In the genomic region with DNA sequence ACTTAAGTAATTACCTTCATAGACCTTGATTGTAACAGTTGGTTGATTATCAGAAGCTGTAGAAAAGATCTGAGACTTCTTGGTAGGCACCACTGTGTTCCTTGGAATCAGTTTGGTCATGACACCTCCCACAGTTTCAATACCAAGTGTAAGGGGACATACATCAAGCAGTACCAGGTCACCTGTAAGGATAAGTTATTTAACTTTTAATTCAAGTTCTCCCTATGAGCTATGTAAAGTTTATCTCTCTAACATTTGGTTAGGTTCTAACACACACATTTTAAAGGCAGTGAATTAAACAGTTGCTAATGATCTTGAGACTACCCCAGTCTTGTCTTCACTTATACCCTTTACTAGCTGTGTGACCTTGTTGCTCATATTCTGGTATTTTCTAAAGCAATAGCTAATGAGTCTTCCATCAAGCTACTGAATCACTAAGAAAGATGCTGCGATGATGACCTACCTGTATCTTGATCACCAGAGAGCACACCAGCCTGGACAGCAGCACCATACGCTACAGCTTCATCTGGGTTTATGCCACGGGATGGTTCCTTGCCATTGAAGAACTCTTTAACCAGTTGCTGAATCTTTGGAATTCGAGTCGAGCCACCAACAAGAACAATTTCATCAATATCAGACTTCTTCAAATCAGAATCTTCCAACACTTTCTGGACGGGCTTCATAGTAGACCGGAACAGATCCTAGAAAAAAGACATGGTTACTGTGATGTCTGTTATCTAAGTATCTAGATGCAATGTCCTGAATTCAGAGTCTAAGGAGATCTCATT, we compare ENCODE assay signal across 9 cellular contexts. TPM values are rescaled to one million over a fixed set of nuclear protein-coding genes. Genes with fewer than 3 reads are reported as not detected.
A peak's percentile ranks its signal among the peaks of the same experiment; 100 is the strongest.
DNase-seq lines count a peak whose midpoint lies in the region; ATAC-seq, FAIRE-seq and TF ChIP-seq lines count a peak whose summit lies in the region.
"Had no signal": no experiment of that assay in that cellular context is flagged by ENCODE, and none has a peak within 500 bp of the region (broad histone marks: within the 10 kb centered on the region; RNA-seq: fewer than 3 reads in every experiment).

No MANE protein-coding gene starts in this region.

- H2AFZ ChIP-seq in keratinocyte (ENCODE audit: control insufficient read depth, low read length) = no peak overlapping the region

- H3K4me3 Mint-ChIP-seq in activated naive CD4-positive, alpha-beta T cell treated with anti-CD3 and anti-CD28 coated beads, Interleukin-2, amount 10 ng/mL, durations not matched to agents 7 days and 5 days = peak overlapping the region; percentile 84
- peak overlapping the region; percentile 100 for H3K4me3 Mint-ChIP-seq in activated naive CD8-positive, alpha-beta T cell treated with anti-CD3 and anti-CD28 coated beads for 36 hours

- 79% methylated on average over 7 of the region's 7 CpGs for WGBS in suprapubic skin

- peaks cover 68% of the 10 kb centered on the region for H3K36me3 Mint-ChIP-seq in activated naive CD4-positive, alpha-beta T cell treated with anti-CD3 and anti-CD28 coated beads, Interleukin-2, amount 10 ng/mL, durations not matched to agents 7 days and 5 days
- H3K36me3 Mint-ChIP-seq in activated naive CD8-positive, alpha-beta T cell treated with anti-CD3 and anti-CD28 coated beads for 36 hours = peaks cover 70% of the 10 kb centered on the region

- H3K27ac ChIP-seq in keratinocyte (ENCODE audit: control insufficient read depth, insufficient read depth, low read length) = peak overlapping the region; percentile 94
- no peak overlapping the region for H3K27ac ChIP-seq in suprapubic skin

- TF ChIP-seq POLR2A in suprapubic skin (IDR thresholded peaks at IDR 0.05) = no peak
- no peak for TF ChIP-seq POLR2A in GM12891 (IDR thresholded peaks at IDR 0.05; ENCODE audit: low read depth, low read length)

- CTCF ChIA-PET in activated naive CD4-positive, alpha-beta T cell treated with anti-CD3 and anti-CD28 coated beads, Interleukin-2, amount 10 ng/mL, durations not matched to agents 7 days and 5 days (lab: Charles Lee) = interaction anchor here (1.5 kb wide), 1 partner anchor 137 kb away, joined by 3 read pairs; no protein-coding TSS in a partner anchor

- H3K27me3 ChIP-seq in keratinocyte (ENCODE audit: control insufficient read depth, extremely low read depth, insufficient read depth, low read length) (no peaks in the 10 kb centered on the region), suprapubic skin (no peaks in the 10 kb centered on the region)

- H3K4me3 ChIP-seq in keratinocyte (ENCODE audit: control insufficient read depth in 2 of 3, extremely low read depth in 1 of 3, insufficient read depth in 2 of 3, low read depth in 1 of 3, low read length in 3 of 3) (peak overlapping the region; percentile 99), suprapubic skin (peak overlapping the region; percentile 67)

- peak overlapping the region; percentile 2 for H3K27ac Mint-ChIP-seq in activated naive CD4-positive, alpha-beta T cell treated with anti-CD3 and anti-CD28 coated beads, Interleukin-2, amount 10 ng/mL, durations not matched to agents 7 days and 5 days
- H3K27ac Mint-ChIP-seq in activated naive CD8-positive, alpha-beta T cell treated with anti-CD3 and anti-CD28 coated beads for 36 hours = peak overlapping the region; percentile 99

- peaks cover 43% of the 10 kb centered on the region for H4K20me1 ChIP-seq in keratinocyte (ENCODE audit: control insufficient read depth, extremely low read depth, insufficient read depth, low read length)

- H3K9me3 Mint-ChIP-seq in activated naive CD4-positive, alpha-beta T cell treated with anti-CD3 and anti-CD28 coated beads, Interleukin-2, amount 10 ng/mL, durations not matched to agents 7 days and 5 days = no peaks in the 10 kb centered on the region
- H3K9me3 Mint-ChIP-seq in activated naive CD8-positive, alpha-beta T cell treated with anti-CD3 and anti-CD28 coated beads for 36 hours = no peaks in the 10 kb centered on the region

- TF ChIP-seq CTCF in keratinocyte (optimal IDR thresholded peaks at IDR 0.05 in 1 of 3, IDR thresholded peaks at IDR 0.05 in 1 of 3, conservative IDR thresholded peaks at IDR 0.05 in 1 of 3; ENCODE audit: extremely low read depth in 1 of 3, insufficient read depth in 2 of 3, low read length in 3 of 3) (no peak), suprapubic skin (IDR thresholded peaks at IDR 0.05) (no peak)

- peak overlapping the region; percentile 99 for H3K9ac ChIP-seq in keratinocyte (ENCODE audit: control insufficient read depth, extremely low read depth, insufficient read depth, low read length)

- no peak for FAIRE-seq in keratinocyte (lab: Jason Lieb, UNC)
- no peak for FAIRE-seq in GM12891 (lab: Jason Lieb, UNC)

- H3K4me2 ChIP-seq in keratinocyte (ENCODE audit: control insufficient read depth, extremely low read depth, insufficient read depth, low read depth, low read length) = peak overlapping the region; percentile 84

- TF ChIP-seq EP300 in suprapubic skin (IDR thresholded peaks at IDR 0.05) = no peak

- H3K9me1 ChIP-seq in keratinocyte (ENCODE audit: control insufficient read depth, extremely low read depth, insufficient read depth, low read length) = no peaks in the 10 kb centered on the region

- peaks cover 4% of the 10 kb centered on the region for H3K27me3 Mint-ChIP-seq in activated naive CD4-positive, alpha-beta T cell treated with anti-CD3 and anti-CD28 coated beads, Interleukin-2, amount 10 ng/mL, durations not matched to agents 7 days and 5 days
- peaks cover 10% of the 10 kb centered on the region for H3K27me3 Mint-ChIP-seq in activated naive CD8-positive, alpha-beta T cell treated with anti-CD3 and anti-CD28 coated beads for 36 hours

- ATAC-seq in GM21576 (IDR thresholded peaks at IDR 0.05; ENCODE audit: unreplicated experiment) = no peak

- H3K4me1 ChIP-seq in keratinocyte (ENCODE audit: control insufficient read depth, extremely low read depth, insufficient read depth, low read length) (peaks cover 36% of the 10 kb centered on the region), suprapubic skin (peaks cover 55% of the 10 kb centered on the region)

- dilution Hi-C loops in keratinocyte (cut with MboI; ENCODE audit: extremely low pct_ligation_motif_present, low sequenced_read_pairs) = no loop called here

- DNase-seq in activated naive CD4-positive, alpha-beta T cell treated with anti-CD3 and anti-CD28 coated beads, Interleukin-2, amount 10 ng/mL, durations not matched to agents 7 days and 5 days = no peak
- DNase-seq in activated naive CD4-positive, alpha-beta T cell (lab: John Stamatoyannopoulos, UW) = no peak
- no peak for DNase-seq in activated naive CD8-positive, alpha-beta T cell treated with anti-CD3 and anti-CD28 coated beads for 36 hours
- DNase-seq in keratinocyte (ENCODE audit: low read depth, low spot score) (no peak), suprapubic skin (ENCODE audit: low spot score in 2 of 2) (no peak), ecto neural progenitor cell (ENCODE audit: low spot score) (no peak), GM12891 (ENCODE audit: insufficient read length, low spot score) (no peak)
- DNase-seq: NCI-H1694 had no signal

- peaks cover 58% of the 10 kb centered on the region for H3K4me1 Mint-ChIP-seq in activated naive CD4-positive, alpha-beta T cell treated with anti-CD3 and anti-CD28 coated beads, Interleukin-2, amount 10 ng/mL, durations not matched to agents 7 days and 5 days
- H3K4me1 Mint-ChIP-seq in activated naive CD8-positive, alpha-beta T cell treated with anti-CD3 and anti-CD28 coated beads for 36 hours = peaks cover 63% of the 10 kb centered on the region

- H3K9me3 ChIP-seq in keratinocyte (ENCODE audit: control insufficient read depth, low read depth, low read length) (no peaks in the 10 kb centered on the region), suprapubic skin (no peaks in the 10 kb centered on the region)

- H3K36me3 ChIP-seq in keratinocyte (ENCODE audit: control insufficient read depth in 2 of 2, extremely low read depth in 1 of 2, insufficient read depth in 2 of 2, low read length in 2 of 2) (peaks cover 21 to 40% of the 10 kb centered on the region in 2 experiments), suprapubic skin (peaks cover 59% of the 10 kb centered on the region)

- peaks cover 61% of the 10 kb centered on the region for H3K79me2 ChIP-seq in keratinocyte (ENCODE audit: control insufficient read depth, insufficient read depth, low read length)

RNA-seq across cellular contexts. Expression of a gene that starts 2.8 kb away (rescaled TPM):
- total RNA-seq in activated naive CD8-positive, alpha-beta T cell treated with anti-CD3 and anti-CD28 coated beads for 36 hours = 100 to 1,000 TPM; 242 TPM
- 138 to 378 TPM (median 274 TPM) in 3 replicates for polyA plus RNA-seq in keratinocyte
- polyA plus RNA-seq in keratinocyte (2011; ENCODE audit: low read depth) = 591 TPM
- 61.0 and 96.2 TPM in 2 replicates for polyA plus RNA-seq in keratinocyte (2011; cell fraction: cytosol; rRNA removed)
- 423 and 629 TPM in 2 replicates for polyA plus RNA-seq in keratinocyte (2011; cell fraction: nucleus; rRNA removed)
- 480 and 505 TPM in 2 replicates for polyA plus RNA-seq in keratinocyte (2012; ENCODE audit: low replicate concordance)
- 121 to 253 TPM (median 189 TPM) in 3 replicates for polyA minus RNA-seq in keratinocyte
- 141 TPM for polyA minus RNA-seq in keratinocyte (2011; cell fraction: cytosol; rRNA and poly(A)+ RNA removed)
- polyA minus RNA-seq in keratinocyte (2011; cell fraction: nucleus; rRNA and poly(A)+ RNA removed) = 357 and 483 TPM in 2 replicates
- 10 to 100 TPM; 42.4 to 88.4 (median 74.6) TPM for total RNA-seq in suprapubic skin
- 150 TPM for polyA plus RNA-seq in GM12891 (2012; ENCODE audit: low read depth, missing spikeins)

RNA-seq across cellular contexts. Expression of a gene that starts 23.3 kb away (rescaled TPM):
- total RNA-seq in activated naive CD8-positive, alpha-beta T cell treated with anti-CD3 and anti-CD28 coated beads for 36 hours = 10 to 100 TPM; 44.0 to 47.1 TPM
- polyA plus RNA-seq in keratinocyte = 15.1 to 26.8 TPM (median 23.2 TPM) in 3 replicates
- polyA plus RNA-seq in keratinocyte (2011; ENCODE audit: low read depth) = 34.1 TPM
- 10.5 and 17.7 TPM in 2 replicates for polyA plus RNA-seq in keratinocyte (2011; cell fraction: cytosol; rRNA removed)
- 46.7 and 50.6 TPM in 2 replicates for polyA plus RNA-seq in keratinocyte (2011; cell fraction: nucleus; rRNA removed)
- polyA plus RNA-seq in keratinocyte (2012; ENCODE audit: low replicate concordance) = 20.8 and 21.7 TPM in 2 replicates
- polyA minus RNA-seq in keratinocyte = 22.4 to 74.2 TPM (median 39.7 TPM) in 3 replicates
- polyA minus RNA-seq in keratinocyte (2011; cell fraction: cytosol; rRNA and poly(A)+ RNA removed) = 37.0 TPM
- 39.6 and 86.7 TPM in 2 replicates for polyA minus RNA-seq in keratinocyte (2011; cell fraction: nucleus; rRNA and poly(A)+ RNA removed)
- 10 to 100 TPM; 49.3 to 87.5 (median 58.7) TPM for total RNA-seq in suprapubic skin
- polyA plus RNA-seq in GM12891 (2012; ENCODE audit: low read depth, missing spikeins) = 8.0 TPM

RNA-seq across cellular contexts. Expression of a gene that starts 38.0 kb away (rescaled TPM):
- total RNA-seq in activated naive CD8-positive, alpha-beta T cell treated with anti-CD3 and anti-CD28 coated beads for 36 hours = 10 to 100 TPM; 41.1 to 41.6 TPM
- polyA plus RNA-seq in keratinocyte = 29.7 to 33.4 TPM (median 30.8 TPM) in 3 replicates
- 7.8 TPM for polyA plus RNA-seq in keratinocyte (2011; ENCODE audit: low read depth)
- polyA plus RNA-seq in keratinocyte (2011; cell fraction: cytosol; rRNA removed) = 27.7 and 29.1 TPM in 2 replicates
- polyA plus RNA-seq in keratinocyte (2011; cell fraction: nucleus; rRNA removed) = 16.9 and 17.8 TPM in 2 replicates
- polyA plus RNA-seq in keratinocyte (2012; ENCODE audit: low replicate concordance) = 19.0 and 26.9 TPM in 2 replicates
- 16.3 to 23.5 TPM (median 20.6 TPM) in 3 replicates for polyA minus RNA-seq in keratinocyte
- polyA minus RNA-seq in keratinocyte (2011; cell fraction: cytosol; rRNA and poly(A)+ RNA removed) = 14.2 TPM
- 4.5 and 6.6 TPM in 2 replicates for polyA minus RNA-seq in keratinocyte (2011; cell fraction: nucleus; rRNA and poly(A)+ RNA removed)
- total RNA-seq in suprapubic skin = 10 to 100 TPM; 11.4 to 14.6 (median 13.3) TPM
- 29.1 TPM for polyA plus RNA-seq in GM12891 (2012; ENCODE audit: low read depth, missing spikeins)

RNA-seq across cellular contexts. Expression of a gene that starts 48.7 kb away (rescaled TPM):
- total RNA-seq in activated naive CD8-positive, alpha-beta T cell treated with anti-CD3 and anti-CD28 coated beads for 36 hours = 10 to 100 TPM; 47.6 to 48.8 TPM
- 18.5 to 35.9 TPM (median 28.5 TPM) in 3 replicates for polyA plus RNA-seq in keratinocyte
- polyA plus RNA-seq in keratinocyte (2011; ENCODE audit: low read depth) = 8.1 TPM
- polyA plus RNA-seq in keratinocyte (2011; cell fraction: cytosol; rRNA removed) = 19.9 and 41.8 TPM in 2 replicates
- 14.3 and 17.7 TPM in 2 replicates for polyA plus RNA-seq in keratinocyte (2011; cell fraction: nucleus; rRNA removed)
- polyA plus RNA-seq in keratinocyte (2012; ENCODE audit: low replicate concordance) = 22.4 and 22.7 TPM in 2 replicates
- polyA minus RNA-seq in keratinocyte = 5.8 to 33.9 TPM (median 15.6 TPM) in 3 replicates
- 18.8 TPM for polyA minus RNA-seq in keratinocyte (2011; cell fraction: cytosol; rRNA and poly(A)+ RNA removed)
- 6.8 and 10.5 TPM in 2 replicates for polyA minus RNA-seq in keratinocyte (2011; cell fraction: nucleus; rRNA and poly(A)+ RNA removed)
- total RNA-seq in suprapubic skin = 10 to 100 TPM; 26.8 to 36.8 (median 29.6) TPM
- polyA plus RNA-seq in GM12891 (2012; ENCODE audit: low read depth, missing spikeins) = 16.1 TPM
